Comparison of ENCODE assay signal across 15 cellular contexts in genomic region chr10:31384589-31384949, GRCh38.
DNase-seq lines count a peak whose midpoint lies in the region; ATAC-seq and TF ChIP-seq lines count a peak whose summit lies in the region.
"Had no signal": no experiment of that assay in that cellular context is flagged by ENCODE, and none has a peak within 500 bp of the region (broad histone marks: within the 10 kb centered on the region; RNA-seq: fewer than 3 reads in every experiment).

No MANE protein-coding gene starts in this region.

- no peak for DNase-seq in activated naive CD4-positive, alpha-beta T cell treated with anti-CD3 and anti-CD28 coated beads, Interleukin-2, amount 10 ng/mL, durations not matched to agents 7 days and 5 days
- DNase-seq in Karpas-422 (no peak), HEK293T (ENCODE audit: extremely low spot score) (no peak), HT-29 (ENCODE audit: low spot score) (no peak), amygdala (lab: John Stamatoyannopoulos, UW) (no peak)
- DNase-seq in activated CD4-positive, alpha-beta T cell treated with anti-CD3 and anti-CD28 coated beads for 1 hour = no peak
- DNase-seq: DMS53, gastrocnemius medialis, left ventricle myocardium superior, occipital lobe had no signal

- ATAC-seq in HG02870 (IDR thresholded peaks at IDR 0.05; ENCODE audit: unreplicated experiment) = peak; percentile 28
- ATAC-seq: K562 had no signal

- POLR2A ChIA-PET in HEK293T (lab: Yijun Ruan, JAX) = no interaction called here

- peak overlapping the region; percentile 70 for H3K27ac Mint-ChIP-seq in activated naive CD4-positive, alpha-beta T cell treated with anti-CD3 and anti-CD28 coated beads, Interleukin-2, amount 50 U/mL, for 24 hours
- no peak overlapping the region for H3K27ac Mint-ChIP-seq in activated naive CD4-positive, alpha-beta T cell treated with anti-CD3 and anti-CD28 coated beads, Interleukin-2, amount 10 ng/mL, durations not matched to agents 7 days and 5 days
- H3K27ac Mint-ChIP-seq: activated T-helper 2 cell treated with anti-CD3 and anti-CD28 coated beads, Interferon-gamma antibody, Interleukin-2, Interleukin-4, amounts not matched to agents 10 μg/mL and 5 μg/mL and 100 μg/mL, durations not matched to agents 14 hours and 24 hours and 36 hours had no signal

- H3K4me3 ChIP-seq in Karpas-422 (ENCODE audit: low read length) = no peak overlapping the region
- H3K4me3 ChIP-seq: gastrocnemius medialis, K562 had no signal

- CTCF ChIA-PET in activated naive CD4-positive, alpha-beta T cell treated with anti-CD3 and anti-CD28 coated beads, Interleukin-2, amount 10 ng/mL, durations not matched to agents 7 days and 5 days (lab: Charles Lee) = no interaction called here
- CTCF ChIA-PET in HEK293T (lab: Yijun Ruan, JAX) = no interaction called here

- H3K36me3 ChIP-seq in Karpas-422 (ENCODE audit: insufficient read depth, low read length) = peaks cover 14% of the 10 kb centered on the region; the same call in 1 of the 2 replicates
- H3K36me3 ChIP-seq: gastrocnemius medialis had no signal

- H3K36me3 Mint-ChIP-seq in activated naive CD4-positive, alpha-beta T cell treated with anti-CD3 and anti-CD28 coated beads, Interleukin-2, amount 50 U/mL, for 24 hours = peaks cover 15% of the 10 kb centered on the region
- peaks cover 15% of the 10 kb centered on the region for H3K36me3 Mint-ChIP-seq in activated naive CD4-positive, alpha-beta T cell treated with anti-CD3 and anti-CD28 coated beads, Interleukin-2, amount 10 ng/mL, durations not matched to agents 7 days and 5 days

- H3K9me2 ChIP-seq in Karpas-422 (replicated peaks; ENCODE audit: insufficient read depth, low read length) = no peaks in the 10 kb centered on the region

- no peaks in the 10 kb centered on the region for H3K27me3 Mint-ChIP-seq in activated naive CD4-positive, alpha-beta T cell treated with anti-CD3 and anti-CD28 coated beads, Interleukin-2, amount 50 U/mL, for 24 hours
- no peaks in the 10 kb centered on the region for H3K27me3 Mint-ChIP-seq in activated naive CD4-positive, alpha-beta T cell treated with anti-CD3 and anti-CD28 coated beads, Interleukin-2, amount 10 ng/mL, durations not matched to agents 7 days and 5 days

- peak overlapping the region; percentile 30 for H3K4me2 ChIP-seq in Karpas-422 (ENCODE audit: low read depth, low read length, poor library complexity, severe bottlenecking)

- H3K27me3 ChIP-seq in Karpas-422 (ENCODE audit: low read length) = no peaks in the 10 kb centered on the region
- H3K27me3 ChIP-seq: gastrocnemius medialis had no signal

- H2AFZ ChIP-seq in Karpas-422 (ENCODE audit: low read length) = no peak overlapping the region

- H3K79me2 ChIP-seq in Karpas-422 (ENCODE audit: low read length) = peaks cover 96% of the 10 kb centered on the region

- no peak overlapping the region for H3K27ac ChIP-seq in Karpas-422 (ENCODE audit: low read length)
- H3K27ac ChIP-seq: VCaP had no signal

- H3K4me1 ChIP-seq in Karpas-422 (ENCODE audit: low read length) = peaks cover 22% of the 10 kb centered on the region

- no peaks in the 10 kb centered on the region for H4K20me1 ChIP-seq in Karpas-422 (ENCODE audit: insufficient read depth, low read depth, low read length)

- H3K4me1 Mint-ChIP-seq in activated naive CD4-positive, alpha-beta T cell treated with anti-CD3 and anti-CD28 coated beads, Interleukin-2, amount 50 U/mL, for 24 hours = peaks cover 44% of the 10 kb centered on the region
- no peaks in the 10 kb centered on the region for H3K4me1 Mint-ChIP-seq in activated naive CD4-positive, alpha-beta T cell treated with anti-CD3 and anti-CD28 coated beads, Interleukin-2, amount 10 ng/mL, durations not matched to agents 7 days and 5 days

- H3K9me3 ChIP-seq in Karpas-422 (ENCODE audit: low read length) = no peaks in the 10 kb centered on the region
- H3K9me3 ChIP-seq: gastrocnemius medialis had no signal

- no peak overlapping the region for H3K4me3 Mint-ChIP-seq in activated naive CD4-positive, alpha-beta T cell treated with anti-CD3 and anti-CD28 coated beads, Interleukin-2, amount 50 U/mL, for 24 hours
- H3K4me3 Mint-ChIP-seq in activated naive CD4-positive, alpha-beta T cell treated with anti-CD3 and anti-CD28 coated beads, Interleukin-2, amount 10 ng/mL, durations not matched to agents 7 days and 5 days = no peak overlapping the region

- H3K9me3 Mint-ChIP-seq in activated naive CD4-positive, alpha-beta T cell treated with anti-CD3 and anti-CD28 coated beads, Interleukin-2, amount 50 U/mL, for 24 hours = no peaks in the 10 kb centered on the region
- no peaks in the 10 kb centered on the region for H3K9me3 Mint-ChIP-seq in activated naive CD4-positive, alpha-beta T cell treated with anti-CD3 and anti-CD28 coated beads, Interleukin-2, amount 10 ng/mL, durations not matched to agents 7 days and 5 days
- H3K9me3 Mint-ChIP-seq: activated T-helper 2 cell treated with anti-CD3 and anti-CD28 coated beads, Interferon-gamma antibody, Interleukin-2, Interleukin-4, amounts not matched to agents 10 μg/mL and 5 μg/mL and 100 μg/mL, durations not matched to agents 14 hours and 24 hours and 36 hours had no signal

- H3K9ac ChIP-seq in Karpas-422 (ENCODE audit: low read length) = no peak overlapping the region

TF ChIP-seq in HEK293T, 16 proteins besides CTCF, POLR2A, EP300 and RAD21:
- no peak for TF ChIP-seq FOXA1 (IDR thresholded peaks at IDR 0.05)
- no peak for TF ChIP-seq HDGF (IDR thresholded peaks at IDR 0.05; ENCODE audit: borderline replicate concordance)
- no peak for TF ChIP-seq LEF1 (IDR thresholded peaks at IDR 0.05; ENCODE audit: borderline replicate concordance)
- no peak for TF ChIP-seq BHLHE40 (IDR thresholded peaks at IDR 0.05; ENCODE audit: borderline replicate concordance)
- no peak for TF ChIP-seq ZNF384 (IDR thresholded peaks at IDR 0.05)
- no peak for TF ChIP-seq PKNOX1 (IDR thresholded peaks at IDR 0.05)
- TF ChIP-seq TARDBP (IDR thresholded peaks at IDR 0.05) = no peak
- no peak for TF ChIP-seq NFRKB (IDR thresholded peaks at IDR 0.05)
- TF ChIP-seq SP1 (IDR thresholded peaks at IDR 0.05) = no peak
- TF ChIP-seq FOXK2 (IDR thresholded peaks at IDR 0.05) = no peak
- TF ChIP-seq FOXM1 (IDR thresholded peaks at IDR 0.05; ENCODE audit: borderline replicate concordance) = no peak
- no peak for TF ChIP-seq ARNT (IDR thresholded peaks at IDR 0.05)
- no peak for TF ChIP-seq SUZ12 (IDR thresholded peaks at IDR 0.05)
